13 cellular contexts compared by ENCODE assay signal in genomic region chr17:10081571-10082169, GRCh38.
"Had no signal": no experiment of that assay in that cellular context is flagged by ENCODE, and none has a peak within 500 bp of the region (broad histone marks: within the 10 kb centered on the region; RNA-seq: fewer than 3 reads in every experiment).

No MANE protein-coding gene starts in this region.

- H3K27ac Mint-ChIP-seq: activated CD4-positive, alpha-beta T cell treated with anti-CD3 and anti-CD28 coated beads, Interleukin-2, amount 10 ng/mL, durations not matched to agents 7 days and 5 days; activated naive CD8-positive, alpha-beta T cell treated with anti-CD3 and anti-CD28 coated beads, Interleukin-2, amount 10 ng/mL, durations not matched to agents 7 days and 5 days; stimulated activated memory B cell treated with anti-CD40 and anti-IgM and Interleukin-4, amounts not matched to agents 10 μg/mL and 1 μg/mL and 100 μg/mL, for 72 hours; T-helper 2 cell treated with Interferon-gamma antibody and Interleukin-4, amounts not matched to agents 5 μg/mL and 100 μg/mL, for 36 hours had no signal

- H3K27me3 Mint-ChIP-seq: activated CD4-positive, alpha-beta T cell treated with anti-CD3 and anti-CD28 coated beads, Interleukin-2, amount 10 ng/mL, durations not matched to agents 7 days and 5 days; stimulated activated memory B cell treated with anti-CD40 and anti-IgM and Interleukin-4, amounts not matched to agents 10 μg/mL and 1 μg/mL and 100 μg/mL, for 72 hours had no signal

- H3K27me3 ChIP-seq: gastroesophageal sphincter had no signal

- H3K4me3 Mint-ChIP-seq: activated CD4-positive, alpha-beta T cell treated with anti-CD3 and anti-CD28 coated beads, Interleukin-2, amount 10 ng/mL, durations not matched to agents 7 days and 5 days; activated naive CD8-positive, alpha-beta T cell treated with anti-CD3 and anti-CD28 coated beads, Interleukin-2, amount 10 ng/mL, durations not matched to agents 7 days and 5 days; stimulated activated memory B cell treated with anti-CD40 and anti-IgM and Interleukin-4, amounts not matched to agents 10 μg/mL and 1 μg/mL and 100 μg/mL, for 72 hours; T-helper 2 cell treated with Interferon-gamma antibody and Interleukin-4, amounts not matched to agents 5 μg/mL and 100 μg/mL, for 36 hours had no signal

- H3K36me3 ChIP-seq: gastroesophageal sphincter had no signal

- H3K27ac ChIP-seq: epithelial cell of prostate, gastroesophageal sphincter, parathyroid adenoma had no signal

- H3K4me1 ChIP-seq: parathyroid adenoma had no signal

- ATAC-seq: gastroesophageal sphincter; stimulated activated memory B cell treated with anti-CD40 and anti-IgM and Interleukin-4, amounts not matched to agents 10 μg/mL and 1 μg/mL and 100 μg/mL, for 72 hours had no signal

- DNase-seq: activated CD4-positive, alpha-beta T cell treated with anti-CD3 and anti-CD28 coated beads, Interleukin-2, amount 10 ng/mL, durations not matched to agents 7 days and 5 days; activated naive CD8-positive, alpha-beta T cell treated with anti-CD3 and anti-CD28 coated beads, Interleukin-2, amount 10 ng/mL, durations not matched to agents 7 days and 5 days; anterior cingulate cortex; cerebellar nuclear complex; effector memory CD4-positive, alpha-beta T cell; islet precursor cell; stimulated activated CD4-positive, alpha-beta T cell treated with anti-CD3 and anti-CD28 coated beads, Interleukin-1b, Interleukin-23, amount 100 ng/mL, for 48 hours had no signal

- H3K36me3 Mint-ChIP-seq: activated naive CD8-positive, alpha-beta T cell treated with anti-CD3 and anti-CD28 coated beads, Interleukin-2, amount 10 ng/mL, durations not matched to agents 7 days and 5 days; stimulated activated memory B cell treated with anti-CD40 and anti-IgM and Interleukin-4, amounts not matched to agents 10 μg/mL and 1 μg/mL and 100 μg/mL, for 72 hours had no signal

- H3K4me3 ChIP-seq: gastroesophageal sphincter, lung had no signal
